ENCODE assay signal across 2 cellular contexts in genomic region chr14:104331871-104332605, GRCh38.
TF ChIP-seq lines count a peak whose summit lies in the region.

No MANE protein-coding gene starts in this region.

TF ChIP-seq in SK-N-SH, 30 proteins besides CTCF, POLR2A, EP300 and RAD21 (continued from another document):
- TF ChIP-seq MAX (IDR thresholded peaks at IDR 0.05; ENCODE audit: low read depth) (no peak), ZBTB33 (IDR thresholded peaks at IDR 0.05; ENCODE audit: borderline replicate concordance, low read depth) (no peak), FOXM1 (IDR thresholded peaks at IDR 0.05; ENCODE audit: low read depth) (no peak), IRF3 (IDR thresholded peaks at IDR 0.05; ENCODE audit: low read depth, low read length) (no peak), REST (IDR thresholded peaks at IDR 0.05; ENCODE audit: low read depth, low read length) (no peak), FOXJ3 (CRISPR knock-in tag; IDR thresholded peaks at IDR 0.05) (no peak), RCOR1 (IDR thresholded peaks at IDR 0.05; ENCODE audit: low read length) (no peak), TEAD4 (IDR thresholded peaks at IDR 0.05; ENCODE audit: borderline replicate concordance, insufficient read depth) (no peak), YY1 (IDR thresholded peaks at IDR 0.05; ENCODE audit: low read depth) (no peak), CHD2 (IDR thresholded peaks at IDR 0.05; ENCODE audit: low read length, partially characterized antibody) (no peak), MEF2A (IDR thresholded peaks at IDR 0.05; ENCODE audit: borderline replicate concordance, low read depth) (no peak), NRF1 (IDR thresholded peaks at IDR 0.05; ENCODE audit: low read depth, low read length) (no peak), GATA2 (CRISPR knock-in tag; IDR thresholded peaks at IDR 0.05) (no peak), NFIC (IDR thresholded peaks at IDR 0.05; ENCODE audit: borderline replicate concordance) (no peak)

TF ChIP-seq in SK-N-SH treated with all-trans-retinoic acid at 6 μM for 48 hours, 23 proteins besides CTCF, POLR2A, EP300 and RAD21 (continued from another document):
- TF ChIP-seq SNAI2 (CRISPR knock-in tag; IDR thresholded peaks at IDR 0.05) (no peak), ZNF565 (CRISPR knock-in tag; conservative IDR thresholded peaks at IDR 0.05; ENCODE audit: low read depth) (no peak), CSRNP3 (CRISPR knock-in tag; IDR thresholded peaks at IDR 0.05) (no peak), BACH2 (CRISPR knock-in tag; IDR thresholded peaks at IDR 0.05; ENCODE audit: borderline replicate concordance) (no peak), CSDC2 (CRISPR knock-in tag; IDR thresholded peaks at IDR 0.05) (no peak), PATZ1 (CRISPR knock-in tag; IDR thresholded peaks at IDR 0.05; ENCODE audit: borderline replicate concordance) (no peak), ZNF8 (CRISPR knock-in tag; IDR thresholded peaks at IDR 0.05) (no peak), ZNF70 (CRISPR knock-in tag; IDR thresholded peaks at IDR 0.05) (no peak)
